In genomic region chr1:180386740-180387367, GRCh38 we compare ENCODE assay signal across 16 cellular contexts.
"Had no signal": no experiment of that assay in that cellular context is flagged by ENCODE, and none has a peak within 500 bp of the region (broad histone marks: within the 10 kb centered on the region; RNA-seq: fewer than 3 reads in every experiment).

No MANE protein-coding gene starts in this region.

- H3K36me3 ChIP-seq: breast epithelium, transverse colon had no signal

- H3K27me3 ChIP-seq: breast epithelium, foreskin keratinocyte, heart right ventricle, transverse colon had no signal

- H3K4me1 ChIP-seq: breast epithelium, foreskin keratinocyte, heart right ventricle, transverse colon had no signal

- ATAC-seq: foreskin keratinocyte, heart right ventricle, left lobe of liver, natural killer cell, right cardiac atrium, T-helper 17 cell had no signal

- DNase-seq: activated B cell treated with CpG ODN at 0.5 μM for 24 hours; activated naive CD8-positive, alpha-beta T cell treated with anti-CD3 and anti-CD28 coated beads, Interleukin-2, amount 10 ng/mL, durations not matched to agents 7 days and 5 days; activated T-cell treated with anti-CD3 and anti-CD28 coated beads for 4 hours; anterior cingulate cortex; endodermal cell; foreskin keratinocyte; heart right ventricle; natural killer cell; nucleus accumbens; right cardiac atrium; small intestine; substantia nigra; T-helper 17 cell; transverse colon had no signal

- H3K4me3 ChIP-seq: breast epithelium, heart right ventricle, transverse colon had no signal

- H3K27ac ChIP-seq: breast epithelium, foreskin keratinocyte, heart right ventricle, transverse colon had no signal
